In genomic region chr10:21587391-21587790, GRCh38 we compare ENCODE assay signal across 33 cellular contexts.
"Had no signal": no experiment of that assay in that cellular context is flagged by ENCODE, and none has a peak within 500 bp of the region (broad histone marks: within the 10 kb centered on the region; RNA-seq: fewer than 3 reads in every experiment).

No MANE protein-coding gene starts in this region.

- H3K27me3 Mint-ChIP-seq: activated B cell treated with CpG ODN at 0.5 μM for 24 hours; activated CD4-positive, alpha-beta memory T cell treated with anti-CD3 and anti-CD28 coated beads, Interleukin-2, amount 10 ng/mL, durations not matched to agents 7 days and 5 days; activated CD4-positive, alpha-beta T cell treated with anti-CD3 and anti-CD28 coated beads, Interleukin-2, amount 10 ng/mL, durations not matched to agents 7 days and 5 days; activated naive CD4-positive, alpha-beta T cell treated with anti-CD3 and anti-CD28 coated beads, Interleukin-2, amount 10 ng/mL, durations not matched to agents 7 days and 5 days; activated naive CD8-positive, alpha-beta T cell treated with anti-CD3 and anti-CD28 coated beads, Interleukin-2, amount 10 ng/mL, durations not matched to agents 7 days and 5 days; brain; T-cell had no signal

- H3K4me1 ChIP-seq: breast epithelium, colonic mucosa, esophagus squamous epithelium had no signal

- ATAC-seq: heart left ventricle, T-cell had no signal

- FAIRE-seq: endometrium, endothelial cell of umbilical vein had no signal

- H3K27me3 ChIP-seq: ascending aorta, breast epithelium, cardiac muscle cell, colonic mucosa, esophagus squamous epithelium, heart left ventricle had no signal

- H3K4me3 Mint-ChIP-seq: activated B cell treated with CpG ODN at 0.5 μM for 24 hours; activated CD4-positive, alpha-beta memory T cell treated with anti-CD3 and anti-CD28 coated beads, Interleukin-2, amount 10 ng/mL, durations not matched to agents 7 days and 5 days; activated CD4-positive, alpha-beta T cell treated with anti-CD3 and anti-CD28 coated beads, Interleukin-2, amount 10 ng/mL, durations not matched to agents 7 days and 5 days; activated naive CD4-positive, alpha-beta T cell treated with anti-CD3 and anti-CD28 coated beads, Interleukin-2, amount 10 ng/mL, durations not matched to agents 7 days and 5 days; activated naive CD8-positive, alpha-beta T cell treated with anti-CD3 and anti-CD28 coated beads, Interleukin-2, amount 10 ng/mL, durations not matched to agents 7 days and 5 days; activated T-helper 1 cell treated with anti-CD3 and anti-CD28 coated beads, Interleukin-12 subunit alpha, Interleukin-12 subunit beta, Interleukin-2, Interleukin-4 antibody, amounts not matched to agents 30 ng/mL and 10 ng/mL and 1 ng/mL, durations not matched to agents 14 hours and 24 hours and 36 hours; brain; T-cell; T-helper 1 cell treated with Interleukin-12 subunit alpha and Interleukin-12 subunit beta and Interleukin-4 antibody, amounts not matched to agents 30 μg/mL and 1 μg/mL, for 36 hours; T-helper 2 cell treated with Interferon-gamma antibody and Interleukin-4, amounts not matched to agents 5 μg/mL and 100 μg/mL, for 36 hours had no signal

- H3K27ac ChIP-seq: ascending aorta, breast epithelium, cardiac muscle cell, colonic mucosa, epithelial cell of prostate, esophagus squamous epithelium, heart left ventricle, WERI-Rb-1 had no signal

- H3K4me1 Mint-ChIP-seq: activated B cell treated with CpG ODN at 0.5 μM for 24 hours had no signal

- H3K4me3 ChIP-seq: ascending aorta, breast epithelium, cardiac muscle cell, colonic mucosa, esophagus squamous epithelium, heart left ventricle had no signal

- H3K36me3 ChIP-seq: breast epithelium, colonic mucosa, WERI-Rb-1 had no signal

- DNase-seq: activated B cell treated with CpG ODN at 0.5 μM for 24 hours; activated CD4-positive, alpha-beta memory T cell treated with anti-CD3 and anti-CD28 coated beads, Interleukin-2, amount 10 ng/mL, durations not matched to agents 7 days and 5 days; activated CD4-positive, alpha-beta T cell treated with anti-CD3 and anti-CD28 coated beads for 4 hours; activated CD4-positive, alpha-beta T cell treated with anti-CD3 and anti-CD28 coated beads, Interleukin-2, amount 10 ng/mL, durations not matched to agents 7 days and 5 days; activated CD4-positive, alpha-beta T cell treated with anti-CD3 and anti-CD28 coated beads, Interleukin-2, amount 50 U/mL, for 4 hours; activated CD8-positive, alpha-beta memory T cell treated with anti-CD3 and anti-CD28 coated beads, Interleukin-2, amount 50 U/mL, for 48 hours; activated gamma-delta T cell; activated naive CD4-positive, alpha-beta T cell; activated naive CD4-positive, alpha-beta T cell treated with anti-CD3 and anti-CD28 coated beads, Interleukin-2, amount 10 ng/mL, durations not matched to agents 7 days and 5 days; activated naive CD8-positive, alpha-beta T cell treated with anti-CD3 and anti-CD28 coated beads, Interleukin-2, amount 10 ng/mL, durations not matched to agents 7 days and 5 days; activated T-cell treated with anti-CD3 and anti-CD28 coated beads for 4 hours; activated T-cell treated with anti-CD3 and anti-CD28 coated beads, Interleukin-2, amount 50 U/mL, for 48 hours; central memory CD4-positive, alpha-beta T cell; cerebellar nuclear complex; colonic mucosa; effector CD8-positive, alpha-beta T cell; esophagus squamous epithelium; foreskin melanocyte; glutamatergic neuron; heart left ventricle; T-cell; T1000; WERI-Rb-1 had no signal

- H3K27ac Mint-ChIP-seq: activated CD4-positive, alpha-beta memory T cell treated with anti-CD3 and anti-CD28 coated beads, Interleukin-2, amount 10 ng/mL, durations not matched to agents 7 days and 5 days; activated CD4-positive, alpha-beta T cell treated with anti-CD3 and anti-CD28 coated beads, Interleukin-2, amount 10 ng/mL, durations not matched to agents 7 days and 5 days; activated naive CD4-positive, alpha-beta T cell treated with anti-CD3 and anti-CD28 coated beads, Interleukin-2, amount 10 ng/mL, durations not matched to agents 7 days and 5 days; activated naive CD8-positive, alpha-beta T cell treated with anti-CD3 and anti-CD28 coated beads, Interleukin-2, amount 10 ng/mL, durations not matched to agents 7 days and 5 days; activated T-helper 1 cell treated with anti-CD3 and anti-CD28 coated beads, Interleukin-12 subunit alpha, Interleukin-12 subunit beta, Interleukin-2, Interleukin-4 antibody, amounts not matched to agents 30 ng/mL and 10 ng/mL and 1 ng/mL, durations not matched to agents 14 hours and 24 hours and 36 hours; T-cell; T-helper 1 cell treated with Interleukin-12 subunit alpha and Interleukin-12 subunit beta and Interleukin-4 antibody, amounts not matched to agents 30 μg/mL and 1 μg/mL, for 36 hours; T-helper 2 cell treated with Interferon-gamma antibody and Interleukin-4, amounts not matched to agents 5 μg/mL and 100 μg/mL, for 36 hours had no signal

- H3K9me3 ChIP-seq: ascending aorta, breast epithelium, colonic mucosa, esophagus squamous epithelium, heart left ventricle had no signal
